Comparison of ENCODE assay signal across 14 cellular contexts in genomic region chr13:109547942-109548860, GRCh38.
A peak's percentile ranks its signal among the peaks of the same experiment; 100 is the strongest.
DNase-seq lines count a peak whose midpoint lies in the region; ATAC-seq lines count a peak whose summit lies in the region.
"Had no signal": no experiment of that assay in that cellular context is flagged by ENCODE, and none has a peak within 500 bp of the region (broad histone marks: within the 10 kb centered on the region; RNA-seq: fewer than 3 reads in every experiment).

No MANE protein-coding gene starts in this region.

- DNase-seq in NCI-H460 (ENCODE audit: extremely low read depth, low read depth) (peak; percentile 30), SW 1271 (lab: John Stamatoyannopoulos, UW) (no peak), CD1c-positive myeloid dendritic cell (ENCODE audit: extremely low spot score) (no peak)
- DNase-seq: activated naive CD4-positive, alpha-beta T cell treated with anti-CD3 and anti-CD28 coated beads, Interleukin-2, amount 50 U/mL, for 16 hours; DMS 273 treated with DMSO at 0.1 percent for 48 hours; GOT3; head of caudate nucleus; naive thymus-derived CD4-positive, alpha-beta T cell; PC-3 had no signal

- peak; percentile 78 for ATAC-seq in GM18499 (IDR thresholded peaks at IDR 0.05; ENCODE audit: insufficient read depth, unreplicated experiment)
- ATAC-seq in GM19463 (IDR thresholded peaks at IDR 0.05; ENCODE audit: unreplicated experiment) = peak; percentile 84
- ATAC-seq in HG02938 (IDR thresholded peaks at IDR 0.05; ENCODE audit: unreplicated experiment) = peak; percentile 78
- ATAC-seq in GM21723 (IDR thresholded peaks at IDR 0.05; ENCODE audit: unreplicated experiment) = no peak
- ATAC-seq in esophagus mucosa = no peak
- ATAC-seq: naive thymus-derived CD4-positive, alpha-beta T cell; PC-3 had no signal

Comparison
In these comparisons a context has a peak if more than half of its experiments do, and no peak if none do; other contexts are left out.
1. ATAC-seq: peak in GM18499 (single experiment), GM19463 (single experiment) and HG02938 (single experiment); none in GM21723 (single experiment) and esophagus mucosa (single experiment).